ENCODE assay signal across 21 cellular contexts in genomic region chr12:1799068-1799881, GRCh38. TPM values are rescaled to one million over a fixed set of nuclear protein-coding genes. Genes with fewer than 3 reads are reported as not detected.
DNase-seq lines count a peak whose midpoint lies in the region; ATAC-seq and TF ChIP-seq lines count a peak whose summit lies in the region.
"Had no signal": no experiment of that assay in that cellular context is flagged by ENCODE, and none has a peak within 500 bp of the region (broad histone marks: within the 10 kb centered on the region; RNA-seq: fewer than 3 reads in every experiment).

No MANE protein-coding gene starts in this region.

- H3K27ac ChIP-seq in upper lobe of right lung = no peak overlapping the region
- H3K27ac ChIP-seq: colonic mucosa, foreskin keratinocyte, uterus had no signal

- H3K27me3 ChIP-seq in upper lobe of right lung = no peaks in the 10 kb centered on the region
- H3K27me3 ChIP-seq: colonic mucosa, foreskin keratinocyte, neutrophil, uterus had no signal

- DNase-seq in activated naive CD8-positive, alpha-beta T cell treated with anti-CD3 and anti-CD28 coated beads, Interleukin-2, amount 10 ng/mL, durations not matched to agents 7 days and 5 days = peak; percentile 21
- no peak for DNase-seq in activated naive CD8-positive, alpha-beta T cell treated with anti-CD3 and anti-CD28 coated beads for 36 hours
- peak; percentile 48 for DNase-seq in activated CD8-positive, alpha-beta memory T cell treated with anti-CD3 and anti-CD28 coated beads, Interleukin-2, amount 50 U/mL, for 48 hours
- DNase-seq in left lobe of liver (ENCODE audit: low spot score) (peak; percentile 45), upper lobe of right lung (peak; percentile 62), DMS79 treated with DMSO at 0.1 percent for 48 hours (lab: John Stamatoyannopoulos, UW) (no peak), NCI-H1694 treated with DMSO at 0.1 percent for 48 hours (lab: John Stamatoyannopoulos, UW) (no peak)
- DNase-seq: colonic mucosa; foreskin keratinocyte; GOT3; KBM-7; midbrain; MV-4-11; NCI-H2029; NCI-H510A; stimulated activated CD4-positive, alpha-beta T cell treated with anti-CD3 and anti-CD28 coated beads, Interleukin-15, amount 100 ng/mL, for 24 hours; stimulated activated naive CD4-positive, alpha-beta T cell treated with Interleukin-2 at 50 U/mL for 16 hours; uterus had no signal

- peaks cover 10% of the 10 kb centered on the region for H3K4me1 Mint-ChIP-seq in activated naive CD8-positive, alpha-beta T cell treated with anti-CD3 and anti-CD28 coated beads, Interleukin-2, amount 10 ng/mL, durations not matched to agents 7 days and 5 days
- peaks cover 5% of the 10 kb centered on the region for H3K4me1 Mint-ChIP-seq in activated naive CD8-positive, alpha-beta T cell treated with anti-CD3 and anti-CD28 coated beads for 36 hours

- no peak for ATAC-seq in activated naive CD8-positive, alpha-beta T cell treated with anti-CD3 and anti-CD28 coated beads, Interleukin-2, amount 10 ng/mL, durations not matched to agents 7 days and 5 days (ENCODE audit: low read depth)
- ATAC-seq in left lobe of liver (no peak), upper lobe of right lung (no peak), HG02884 (IDR thresholded peaks at IDR 0.05; ENCODE audit: unreplicated experiment) (no peak)
- ATAC-seq: foreskin keratinocyte had no signal

- H3K9me3 Mint-ChIP-seq in activated naive CD8-positive, alpha-beta T cell treated with anti-CD3 and anti-CD28 coated beads, Interleukin-2, amount 10 ng/mL, durations not matched to agents 7 days and 5 days = no peaks in the 10 kb centered on the region
- no peaks in the 10 kb centered on the region for H3K9me3 Mint-ChIP-seq in activated naive CD8-positive, alpha-beta T cell treated with anti-CD3 and anti-CD28 coated beads for 36 hours

- peaks cover 11% of the 10 kb centered on the region for H3K4me1 ChIP-seq in upper lobe of right lung
- H3K4me1 ChIP-seq: foreskin keratinocyte had no signal

- no peaks in the 10 kb centered on the region for H3K36me3 Mint-ChIP-seq in activated naive CD8-positive, alpha-beta T cell treated with anti-CD3 and anti-CD28 coated beads, Interleukin-2, amount 10 ng/mL, durations not matched to agents 7 days and 5 days
- H3K36me3 Mint-ChIP-seq in activated naive CD8-positive, alpha-beta T cell treated with anti-CD3 and anti-CD28 coated beads for 36 hours = no peaks in the 10 kb centered on the region

- POLR2A ChIA-PET in activated naive CD8-positive, alpha-beta T cell treated with anti-CD3 and anti-CD28 coated beads, Interleukin-2, amount 10 ng/mL, durations not matched to agents 7 days and 5 days (lab: Charles Lee) = no interaction called here

- no peaks in the 10 kb centered on the region for H3K9me3 ChIP-seq in upper lobe of right lung
- H3K9me3 ChIP-seq: colonic mucosa, neutrophil, uterus had no signal

- no peak for TF ChIP-seq CTCF in upper lobe of right lung (IDR thresholded peaks at IDR 0.05)

- H3K27me3 Mint-ChIP-seq in activated naive CD8-positive, alpha-beta T cell treated with anti-CD3 and anti-CD28 coated beads, Interleukin-2, amount 10 ng/mL, durations not matched to agents 7 days and 5 days = no peaks in the 10 kb centered on the region
- no peaks in the 10 kb centered on the region for H3K27me3 Mint-ChIP-seq in activated naive CD8-positive, alpha-beta T cell treated with anti-CD3 and anti-CD28 coated beads for 36 hours

- no peak overlapping the region for H3K4me3 Mint-ChIP-seq in activated naive CD8-positive, alpha-beta T cell treated with anti-CD3 and anti-CD28 coated beads, Interleukin-2, amount 10 ng/mL, durations not matched to agents 7 days and 5 days
- no peak overlapping the region for H3K4me3 Mint-ChIP-seq in activated naive CD8-positive, alpha-beta T cell treated with anti-CD3 and anti-CD28 coated beads for 36 hours

- no peak overlapping the region for H3K4me3 ChIP-seq in upper lobe of right lung
- H3K4me3 ChIP-seq: colonic mucosa, uterus had no signal

- intact Hi-C loops in upper lobe of right lung (cut with DNase I) = loop anchor here (5.0 kb wide), 1 partner anchor 138 kb away; no protein-coding TSS in a partner anchor

- no peaks in the 10 kb centered on the region for H3K36me3 ChIP-seq in upper lobe of right lung
- H3K36me3 ChIP-seq: colonic mucosa, neutrophil, uterus had no signal

- no peak overlapping the region for H3K27ac Mint-ChIP-seq in activated naive CD8-positive, alpha-beta T cell treated with anti-CD3 and anti-CD28 coated beads, Interleukin-2, amount 10 ng/mL, durations not matched to agents 7 days and 5 days
- H3K27ac Mint-ChIP-seq in activated naive CD8-positive, alpha-beta T cell treated with anti-CD3 and anti-CD28 coated beads for 36 hours = no peak overlapping the region

RNA-seq across cellular contexts. Expression of gene LRTM2, which starts 21.1 kb away (rescaled TPM):
- not detected for total RNA-seq in activated naive CD8-positive, alpha-beta T cell treated with anti-CD3 and anti-CD28 coated beads, Interleukin-2, amount 10 ng/mL, durations not matched to agents 7 days and 5 days
- not detected for total RNA-seq in activated naive CD8-positive, alpha-beta T cell treated with anti-CD3 and anti-CD28 coated beads for 36 hours
- total RNA-seq in left lobe of liver (not detected), upper lobe of right lung (not detected)
- total RNA-seq: activated CD8-positive, alpha-beta memory T cell treated with anti-CD3 and anti-CD28 coated beads for 36 hours; colonic mucosa; foreskin keratinocyte; uterus had no signal

Comparison
In these comparisons a context has a peak if more than half of its experiments do, and no peak if none do; other contexts are left out.
1. DNase-seq: peak in activated naive CD8-positive, alpha-beta T cell treated with anti-CD3 and anti-CD28 coated beads, Interleukin-2, amount 10 ng/mL, durations not matched to agents 7 days and 5 days (single experiment), activated CD8-positive, alpha-beta memory T cell treated with anti-CD3 and anti-CD28 coated beads, Interleukin-2, amount 50 U/mL, for 48 hours (single experiment), left lobe of liver (single experiment) and upper lobe of right lung (single experiment); none in activated naive CD8-positive, alpha-beta T cell treated with anti-CD3 and anti-CD28 coated beads for 36 hours (single experiment), DMS79 treated with DMSO at 0.1 percent for 48 hours (single experiment) and NCI-H1694 treated with DMSO at 0.1 percent for 48 hours (single experiment).